ENCODE assay signal across 13 cellular contexts in the genomic region with DNA sequence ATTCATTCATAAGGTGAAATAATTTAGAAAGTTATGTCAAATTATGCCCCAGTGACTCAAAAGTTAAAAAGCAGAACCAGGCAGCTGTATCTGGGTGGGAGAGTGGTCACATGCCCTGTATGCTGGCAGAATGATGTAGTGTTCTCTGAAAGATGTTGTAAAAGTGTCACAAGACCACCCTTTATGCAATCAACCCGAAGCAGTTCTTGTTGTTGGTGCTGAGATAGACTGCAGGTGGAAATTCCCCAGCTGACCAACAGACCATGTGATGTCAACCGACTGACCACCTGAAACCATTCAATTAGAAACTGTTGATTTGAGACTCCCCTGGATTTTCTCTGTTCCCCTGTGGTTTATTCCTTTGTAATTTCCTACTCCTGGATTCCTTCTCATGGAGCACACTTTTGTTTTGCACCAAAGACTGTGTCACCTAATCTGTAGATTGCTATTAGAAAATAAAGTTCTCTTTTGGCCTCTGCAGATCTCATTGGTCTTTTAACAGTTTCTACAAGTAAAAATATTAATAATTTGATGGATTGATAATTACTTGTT.
"Had no signal": no experiment of that assay in that cellular context is flagged by ENCODE, and none has a peak within 500 bp of the region (broad histone marks: within the 10 kb centered on the region; RNA-seq: fewer than 3 reads in every experiment).

No MANE protein-coding gene starts in this region.

- ATAC-seq: activated T-cell treated with anti-CD3 and anti-CD28 coated beads, Interleukin-2, amount 50 U/mL, for 72 hours; left ventricle myocardium superior; natural killer cell treated with Interleukin-12 subunit alpha and Interleukin-12 subunit beta and Interleukin-15 and Interleukin-18, amount 100 ng/mL, for 72 hours; stimulated activated naive CD8-positive, alpha-beta T cell treated with anti-CD3 and anti-CD28 coated beads, Interleukin-15, amount 100 ng/mL, for 72 hours had no signal

- DNase-seq: activated CD4-positive, alpha-beta memory T cell treated with anti-CD3 and anti-CD28 coated beads, Interleukin-2, amount 10 ng/mL, durations not matched to agents 7 days and 5 days; activated CD8-positive, alpha-beta memory T cell treated with anti-CD3 and anti-CD28 coated beads, Interleukin-2, amount 50 U/mL, for 4 hours; activated naive CD8-positive, alpha-beta T cell treated with anti-CD3 and anti-CD28 coated beads, Interleukin-2, amount 10 ng/mL, durations not matched to agents 7 days and 5 days; activated T-cell treated with anti-CD3 and anti-CD28 coated beads, Interleukin-2, amount 50 U/mL, for 72 hours; anterior cingulate cortex; glutamatergic neuron; left ventricle myocardium superior; mesenchymal stem cell; occipital lobe; stimulated activated CD4-positive, alpha-beta T cell treated with anti-CD3 and anti-CD28 coated beads, Interleukin-2, amount 100 ng/mL, for 48 hours; stimulated activated naive CD8-positive, alpha-beta T cell treated with anti-CD3 and anti-CD28 coated beads, Interleukin-15, amount 100 ng/mL, for 72 hours; testis had no signal
